8 cellular contexts compared by ENCODE assay signal in genomic region chr13:36431204-36432105, GRCh38. TPM values are rescaled to one million over a fixed set of nuclear protein-coding genes. Genes with fewer than 3 reads are reported as not detected.
DNase-seq lines count a peak whose midpoint lies in the region; ATAC-seq and TF ChIP-seq lines count a peak whose summit lies in the region.

No MANE protein-coding gene starts in this region.

- H2BK15ac ChIP-seq in neuronal stem cell (ENCODE audit: low read length), result peak overlapping the region; percentile 84

- no peaks in the 10 kb centered on the region for H4K20me1 ChIP-seq in PC-3 (ENCODE audit: low read length)

- peak overlapping the region; percentile 41 for H3K27ac ChIP-seq in PC-3 (ENCODE audit: low read length)
- peak overlapping the region; percentile 46 for H3K27ac ChIP-seq in epithelial cell of prostate
- no peak overlapping the region for H3K27ac ChIP-seq in neuronal stem cell (replicated peaks; ENCODE audit: low read length)

- no peaks in the 10 kb centered on the region for H3K79me1 ChIP-seq in neuronal stem cell (ENCODE audit: low read depth, low read length)

- TF ChIP-seq CTCF in PC-3 (conservative IDR thresholded peaks at IDR 0.05; ENCODE audit: low read depth, low read length), result no peak

- H4K8ac ChIP-seq in neuronal stem cell (ENCODE audit: low read depth, low read length), result peak overlapping the region; percentile 49

- BruUV-seq in PC-3 (replicated peaks; lab: Mats Ljungman, UMichigan), result no TSS peak

- peak overlapping the region; percentile 93 for H3K18ac ChIP-seq in neuronal stem cell (ENCODE audit: low read length)

- H3K4me2 ChIP-seq in PC-3 (ENCODE audit: low read length) (peak overlapping the region; percentile 75), neuronal stem cell (ENCODE audit: insufficient read depth, low read length, poor library complexity, severe bottlenecking) (peak overlapping the region; percentile 98)

- WGBS in neuronal stem cell (ENCODE audit: extremely low coverage in 2 of 2, insufficient read length in 2 of 2, insufficient replicate concordance in 1 of 2), 2 donors, result no CpG with 5 or more reads among the region's 85 CpGs

- H3K4me3 ChIP-seq in PC-3 (ENCODE audit: low read length) (peak overlapping the region; percentile 67), neuronal stem cell (ENCODE audit: low read length in 2 of 2) (peak overlapping the region; percentile 40 to 97)

- H3K9me3 ChIP-seq in PC-3 (ENCODE audit: low read length), result no peaks in the 10 kb centered on the region
- H3K9me3 ChIP-seq in neuronal stem cell (replicated peaks in 1 of 2; ENCODE audit: control insufficient read depth in 2 of 2, insufficient read depth in 1 of 2, low read depth in 1 of 2, low read length in 2 of 2), result no peaks in the 10 kb centered on the region

- no peaks in the 10 kb centered on the region for H3K9me2 ChIP-seq in PC-3 (replicated peaks; ENCODE audit: low read length)

- peak overlapping the region; percentile 68 for H2BK5ac ChIP-seq in neuronal stem cell (ENCODE audit: low read length)

- CTCF ChIA-PET in PC-3 (lab: Charles Lee), result no interaction called here

- no peak overlapping the region for H4K91ac ChIP-seq in neuronal stem cell (ENCODE audit: low read depth, low read length, poor library complexity)

- peak overlapping the region; percentile 57 for H2AFZ ChIP-seq in PC-3 (ENCODE audit: low read length)
- H2AFZ ChIP-seq in neuronal stem cell (ENCODE audit: low read length), result peak overlapping the region; percentile 95

- peak overlapping the region; percentile 91 for H3K14ac ChIP-seq in neuronal stem cell (ENCODE audit: low read length)

- no peaks in the 10 kb centered on the region for H3F3A ChIP-seq in PC-3 (ENCODE audit: low read length, unreplicated experiment)

- intact Hi-C loops in PC-3 (cut with micrococcal nuclease), result loop anchor here (10.0 kb wide), 1 partner anchor 383 kb away; the partner anchor contains the start of gene RFXAP

- POLR2A ChIA-PET in PC-3 (lab: Charles Lee; ENCODE audit: unreplicated experiment), result no interaction called here

- no peak overlapping the region for H2BK120ac ChIP-seq in neuronal stem cell (ENCODE audit: low read depth, low read length)

- H3K9ac ChIP-seq in PC-3 (ENCODE audit: low read length), result peak overlapping the region; percentile 61
- peak overlapping the region; percentile 90 for H3K9ac ChIP-seq in neuronal stem cell (ENCODE audit: low read depth, low read length, poor library complexity)

- DNase-seq in activated CD4-positive, alpha-beta T cell treated with anti-CD3 and anti-CD28 coated beads for 48 hours, result peak; percentile 24
- no peak for DNase-seq in activated CD4-positive, alpha-beta T cell treated with anti-CD3 and anti-CD28 coated beads for 4 hours
- DNase-seq in PC-3 (no peak), epithelial cell of prostate (ENCODE audit: low read depth, low spot score) (no peak), neuronal stem cell (ENCODE audit: low spot score) (peak; percentile 37), MV-4-11 (lab: John Stamatoyannopoulos, UW) (no peak), RPMI8226 (no peak), T1000 (lab: John Stamatoyannopoulos, UW) (no peak)

- peak overlapping the region; percentile 86 for H3K23ac ChIP-seq in neuronal stem cell (ENCODE audit: low read depth, low read length, poor library complexity)

- H3K4me1 ChIP-seq in PC-3 (ENCODE audit: insufficient read depth, low read length) (peaks cover 18% of the 10 kb centered on the region), neuronal stem cell (ENCODE audit: control insufficient read depth in 2 of 2, insufficient read depth in 1 of 2, low read depth in 1 of 2, low read length in 2 of 2) (peaks cover 4 to 6% of the 10 kb centered on the region in 2 donors)

- no peaks in the 10 kb centered on the region for H3K36me3 ChIP-seq in PC-3 (ENCODE audit: low read depth, low read length)
- H3K36me3 ChIP-seq in neuronal stem cell (replicated peaks in 1 of 2; ENCODE audit: control insufficient read depth in 2 of 2, insufficient read depth in 2 of 2, low read length in 2 of 2), result no peaks in the 10 kb centered on the region

- no peak overlapping the region for H2AK5ac ChIP-seq in neuronal stem cell (ENCODE audit: low read depth, low read length)

- no peak overlapping the region for H3K4ac ChIP-seq in neuronal stem cell (ENCODE audit: low read length)

- H2BK12ac ChIP-seq in neuronal stem cell (ENCODE audit: low read length), result peak overlapping the region; percentile 69

- peak; percentile 54 for ATAC-seq in PC-3

- no peaks in the 10 kb centered on the region for H3K27me3 ChIP-seq in PC-3 (ENCODE audit: low read length)
- H3K27me3 ChIP-seq in neuronal stem cell (ENCODE audit: control insufficient read depth in 3 of 3, insufficient read depth in 3 of 3, low read depth in 1 of 3, low read length in 3 of 3), result peaks cover 7 to 74% (median 35%) of the 10 kb centered on the region in 3 experiments

- no peaks in the 10 kb centered on the region for H3K79me2 ChIP-seq in PC-3 (ENCODE audit: low read length)

RNA-seq across cellular contexts. Expression of gene CCNA1, which starts 0.8 kb away (rescaled TPM):
- total RNA-seq in PC-3 (2014; rRNA removed), result 18.3 and 18.6 TPM in 2 replicates
- 3.0 TPM for polyA plus RNA-seq in neuronal stem cell (2013, experiment 1 of 2)
- 3.0 TPM for polyA plus RNA-seq in neuronal stem cell (2013, experiment 2 of 2)

Comparison
In these comparisons a context has a peak if more than half of its experiments do, and no peak if none do; other contexts are left out.
1. DNase-seq: peak in activated CD4-positive, alpha-beta T cell treated with anti-CD3 and anti-CD28 coated beads for 48 hours (single experiment) and neuronal stem cell (single experiment); none in activated CD4-positive, alpha-beta T cell treated with anti-CD3 and anti-CD28 coated beads for 4 hours (0 of 2), PC-3 (single experiment), epithelial cell of prostate (single experiment), MV-4-11 (single experiment), RPMI8226 (single experiment) and T1000 (single experiment).